ENCODE assay signal across 17 cellular contexts in genomic region chr16:13070268-13070667, GRCh38.
DNase-seq lines count a peak whose midpoint lies in the region; ATAC-seq, FAIRE-seq and TF ChIP-seq lines count a peak whose summit lies in the region.
"Had no signal": no experiment of that assay in that cellular context is flagged by ENCODE, and none has a peak within 500 bp of the region (broad histone marks: within the 10 kb centered on the region; RNA-seq: fewer than 3 reads in every experiment).

No MANE protein-coding gene starts in this region.

- H3K4me1 ChIP-seq in HUES64 (ENCODE audit: insufficient read depth, low read length) (peaks cover 17% of the 10 kb centered on the region), pancreas (no peaks in the 10 kb centered on the region)
- H3K4me1 ChIP-seq: BLaER1 treated with 17β-estradiol and CSF1 and Interleukin-3, amounts not matched to agents 10 nM and 100 nM had no signal

- peak overlapping the region; percentile 51 for H3K9ac ChIP-seq in HUES64 (ENCODE audit: low read depth, low read length)
- H3K9ac ChIP-seq: BLaER1 treated with 17β-estradiol and CSF1 and Interleukin-3, amounts not matched to agents 10 nM and 100 nM had no signal

- H3K9me3 ChIP-seq in HUES64 (ENCODE audit: insufficient read depth, low read depth, low read length) (peaks cover 4% of the 10 kb centered on the region; the same call in 1 of the 2 replicates), pancreas (no peaks in the 10 kb centered on the region)
- H3K9me3 ChIP-seq: BLaER1 treated with 17β-estradiol and CSF1 and Interleukin-3, amounts not matched to agents 10 nM and 100 nM; thoracic aorta had no signal

- no peaks in the 10 kb centered on the region for H3K27me3 ChIP-seq in HUES64 (ENCODE audit: insufficient read depth, low read length)
- no peaks in the 10 kb centered on the region for H3K27me3 ChIP-seq in pancreas
- H3K27me3 ChIP-seq: BLaER1 treated with 17β-estradiol and CSF1 and Interleukin-3, amounts not matched to agents 10 nM and 100 nM had no signal

- TF ChIP-seq CTCF in pancreas (IDR thresholded peaks at IDR 0.05): no peak

- 17% methylated on average over 9 of the region's 9 CpGs for WGBS in HUES64
- WGBS in pancreas, 2 donors: 12 to 13% methylated on average over 9 of the region's 9 CpGs

- H3K36me3 ChIP-seq in HUES64 (ENCODE audit: insufficient read depth, low read length) (no peaks in the 10 kb centered on the region), pancreas (no peaks in the 10 kb centered on the region)
- H3K36me3 ChIP-seq: BLaER1 treated with 17β-estradiol and CSF1 and Interleukin-3, amounts not matched to agents 10 nM and 100 nM; thoracic aorta had no signal

- intact Hi-C loops in pancreas (cut with DNase I): no loop called here

- ATAC-seq in pancreas (peak; percentile 26 to 71 (median 47)), esophagus mucosa (no peak)

- FAIRE-seq in pancreas (lab: Jason Lieb, UNC): no peak
- FAIRE-seq: bronchial epithelial cell had no signal

- DNase-seq in amygdala (lab: John Stamatoyannopoulos, UW): peak in 46 of 56 donors; percentile 1 to 71 (median 30)
- peak; percentile 80 for DNase-seq in iPS DF 4.7 (ENCODE audit: extremely low read depth, low spot score)
- peak in 3 of 6 donors; percentile 7 to 38 (median 23) for DNase-seq in pancreas
- DNase-seq in SW 1271 (lab: John Stamatoyannopoulos, UW): no peak
- no peak for DNase-seq in HCEC 1CT
- DNase-seq: activated B cell treated with CpG ODN at 0.5 μM for 24 hours; activated naive CD4-positive, alpha-beta T cell treated with anti-CD3 and anti-CD28 coated beads for 36 hours; DND-41; foreskin fibroblast; NCI-H2081 treated with DMSO at 0.1 percent for 48 hours; OCI-M1; stimulated activated CD4-positive, alpha-beta T cell treated with anti-CD3 and anti-CD28 coated beads, Interleukin-2, amount 100 ng/mL, for 24 hours had no signal

- H3K4me3 ChIP-seq in HUES64 (ENCODE audit: low read length) (peak overlapping the region; percentile 19), pancreas (no peak overlapping the region)
- H3K4me3 ChIP-seq: BLaER1 treated with 17β-estradiol and CSF1 and Interleukin-3, amounts not matched to agents 10 nM and 100 nM; thoracic aorta had no signal

- H3K27ac ChIP-seq in HUES64 (ENCODE audit: low read depth, low read length) (peak overlapping the region; percentile 84), pancreas (no peak overlapping the region)
- H3K27ac ChIP-seq: BLaER1 treated with 17β-estradiol and CSF1 and Interleukin-3, amounts not matched to agents 10 nM and 100 nM; thoracic aorta had no signal

Comparison
In these comparisons a context has a peak if more than half of its experiments do, and no peak if none do; other contexts are left out.
1. DNase-seq: peak in amygdala (46 of 56) and iPS DF 4.7 (single experiment); none in SW 1271 (0 of 2) and HCEC 1CT (single experiment).